11 cellular contexts compared by ENCODE assay signal in the genomic region with DNA sequence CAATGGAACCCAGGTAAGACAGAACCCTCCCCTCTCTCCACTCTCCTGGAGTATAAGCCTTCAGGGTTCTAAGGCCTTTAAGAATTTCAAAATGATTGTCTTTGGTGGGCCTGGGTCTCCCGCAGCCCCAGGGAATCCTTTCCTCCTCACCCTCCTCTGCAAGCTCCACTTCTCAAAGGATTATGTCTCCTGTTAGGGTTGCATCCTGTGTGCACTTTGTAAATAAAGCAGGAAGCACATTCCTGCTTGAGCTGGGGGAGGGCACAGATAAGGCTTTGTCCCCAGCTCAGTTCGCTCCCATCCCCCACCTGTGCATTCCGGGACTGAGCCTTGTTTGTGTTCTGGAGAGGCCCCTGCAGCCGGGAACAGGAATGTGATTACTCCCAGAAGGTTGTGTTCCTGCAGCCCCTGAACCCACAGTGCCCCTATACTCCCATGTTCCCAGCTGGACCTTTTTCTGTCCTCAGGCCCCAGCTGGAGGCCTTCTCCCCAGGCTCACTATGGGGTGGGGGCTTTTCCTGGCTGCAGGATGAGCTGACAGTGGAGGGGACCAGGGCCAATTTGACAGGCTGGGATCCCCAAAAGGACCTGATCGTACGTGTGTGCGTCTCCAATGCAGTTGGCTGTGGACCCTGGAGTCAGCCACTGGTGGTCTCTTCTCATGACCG. TPM values are rescaled to one million over a fixed set of nuclear protein-coding genes. Genes with fewer than 3 reads are reported as not detected.
DNase-seq lines count a peak whose midpoint lies in the region; ATAC-seq, FAIRE-seq and TF ChIP-seq lines count a peak whose summit lies in the region.
"Had no signal": no experiment of that assay in that cellular context is flagged by ENCODE, and none has a peak within 500 bp of the region (broad histone marks: within the 10 kb centered on the region; RNA-seq: fewer than 3 reads in every experiment).

No MANE protein-coding gene starts in this region.

- no peaks in the 10 kb centered on the region for H4K20me1 ChIP-seq in IMR-90 (ENCODE audit: insufficient read depth, low read length)

- H3K27ac ChIP-seq in IMR-90 (ENCODE audit: insufficient read depth, low read length) (peak overlapping the region; percentile 50; the same call in 1 of the 2 replicates), subcutaneous abdominal adipose tissue (ENCODE audit: low read depth, low read length) (peak overlapping the region; percentile 73)

- peak overlapping the region; percentile 2 for H2BK5ac ChIP-seq in IMR-90 (ENCODE audit: low read depth, low read length, poor library complexity, severe bottlenecking)

- H3K18ac ChIP-seq in IMR-90 (ENCODE audit: low read depth, low read length): peak overlapping the region; percentile 63

- peaks cover 53% of the 10 kb centered on the region for H3K4me1 Mint-ChIP-seq in brain

- peak overlapping the region; percentile 96 for H2BK20ac ChIP-seq in IMR-90 (ENCODE audit: low read depth, low read length)

- no peak for TF ChIP-seq POLR2A in IMR-90 (IDR thresholded peaks at IDR 0.05; ENCODE audit: low read depth, low read length)
- TF ChIP-seq POLR2A in GM12891 (IDR thresholded peaks at IDR 0.05; ENCODE audit: low read depth, low read length): no peak

- 53% methylated on average over 3 of the region's 8 CpGs; no CpG with 5 or more reads in 1 of the 2 experiments for WGBS in IMR-90 (ENCODE audit: extremely low coverage in 2 of 2, insufficient read length in 1 of 2), 2 experiments

- BruUV-seq in IMR-90 (replicated peaks; lab: Mats Ljungman, UMichigan): no TSS peak

- H3K4me3 ChIP-seq in IMR-90 (ENCODE audit: insufficient read depth, low read depth, low read length): no peak overlapping the region
- peak overlapping the region in 4 of 5 donors; percentile 6 to 54 (median 21) for H3K4me3 ChIP-seq in subcutaneous abdominal adipose tissue (ENCODE audit: low read depth in 1 of 5, low read length in 5 of 5)

- ATAC-seq in IMR-90 (ENCODE audit: low read depth): peak; percentile 91
- no peak for ATAC-seq in HG02938 (IDR thresholded peaks at IDR 0.05; ENCODE audit: unreplicated experiment)
- ATAC-seq: left colon had no signal

- H3K4me1 ChIP-seq in IMR-90 (ENCODE audit: control insufficient read depth, insufficient read depth, low read length) (peaks cover 16% of the 10 kb centered on the region), subcutaneous abdominal adipose tissue (ENCODE audit: control insufficient read depth in 5 of 5, insufficient read depth in 5 of 5, low read length in 5 of 5) (peaks cover 6 to 63% (median 44%) of the 10 kb centered on the region in 5 donors)

- in situ Hi-C loops in IMR-90 (cut with MboI; ENCODE audit: low sequenced_read_pairs): no loop called here

- peak overlapping the region; percentile 76 for H4K5ac ChIP-seq in IMR-90 (ENCODE audit: low read depth, low read length)

- H4K91ac ChIP-seq in IMR-90 (ENCODE audit: insufficient read depth, low read depth, low read length): peak overlapping the region; percentile 89

- H3K27me3 ChIP-seq in IMR-90 (ENCODE audit: control insufficient read depth, insufficient read depth, low read length) (no peaks in the 10 kb centered on the region), subcutaneous abdominal adipose tissue (ENCODE audit: control insufficient read depth in 5 of 5, insufficient read depth in 4 of 5, low read length in 5 of 5) (no peaks in the 10 kb centered on the region)

- peak overlapping the region; percentile 93 for H2BK120ac ChIP-seq in IMR-90 (ENCODE audit: low read depth, low read length)

- H2AFZ ChIP-seq in IMR-90 (replicated peaks; ENCODE audit: low read length, poor library complexity): peak overlapping the region; percentile 71

- H3K9me3 ChIP-seq in IMR-90 (ENCODE audit: control insufficient read depth, insufficient read depth, low read length): no peaks in the 10 kb centered on the region
- no peaks in the 10 kb centered on the region for H3K9me3 ChIP-seq in subcutaneous abdominal adipose tissue (ENCODE audit: control insufficient read depth in 5 of 5, low read length in 5 of 5)

- TF ChIP-seq CTCF in IMR-90 (conservative IDR thresholded peaks at IDR 0.05; ENCODE audit: low read depth, low read length) (no peak), brain (conservative IDR thresholded peaks at IDR 0.05) (no peak)

- H3K36me3 ChIP-seq in IMR-90 (ENCODE audit: control insufficient read depth, insufficient read depth, low read length): peaks cover 21% of the 10 kb centered on the region
- peaks cover 0 to 62% (median 45%) of the 10 kb centered on the region in 5 donors for H3K36me3 ChIP-seq in subcutaneous abdominal adipose tissue (ENCODE audit: control insufficient read depth in 5 of 5, insufficient read depth in 5 of 5, low read length in 5 of 5)

- CTCF ChIA-PET in IMR-90 (lab: Yijun Ruan, JAX): interaction anchor here (0.8 kb wide), 1 partner anchor 17 kb away, joined by 5 read pairs; no protein-coding TSS in a partner anchor

- peak overlapping the region; percentile 13; the same call in 1 of the 2 replicates for H3K4me2 ChIP-seq in IMR-90 (ENCODE audit: low read depth, low read length)

- H3K4ac ChIP-seq in IMR-90 (ENCODE audit: low read depth, low read length): peak overlapping the region; percentile 96

- peak overlapping the region; percentile 89 for H3K23ac ChIP-seq in IMR-90 (ENCODE audit: low read depth, low read length)

- intact Hi-C loops in IMR-90 (cut with micrococcal nuclease): no loop called here

- H3K14ac ChIP-seq in IMR-90 (replicated peaks; ENCODE audit: low read depth, low read length): peak overlapping the region; percentile 91

- H2BK15ac ChIP-seq in IMR-90 (ENCODE audit: low read depth, low read length): peak overlapping the region; percentile 71; the same call in 1 of the 3 replicates

- H3K27me3 Mint-ChIP-seq in brain: no peaks in the 10 kb centered on the region

- POLR2A ChIA-PET in IMR-90 (lab: Charles Lee; ENCODE audit: unreplicated experiment): no interaction called here

- H3K36me3 Mint-ChIP-seq in brain: peaks cover 25% of the 10 kb centered on the region

- H3K9me1 ChIP-seq in IMR-90 (ENCODE audit: insufficient read depth, low read length): peaks cover 13% of the 10 kb centered on the region

- H3K56ac ChIP-seq in IMR-90 (ENCODE audit: extremely low read depth, insufficient read depth, low read length): peak overlapping the region; percentile 83; the same call in 1 of the 2 replicates

- DNase-seq in IMR-90 (peak; percentile 37), iris pigment epithelial cell (ENCODE audit: low read depth) (peak; percentile 32), GM12891 (ENCODE audit: insufficient read length, low spot score) (no peak), DMS 273 (lab: John Stamatoyannopoulos, UW; ENCODE audit: unreplicated experiment) (no peak)
- DNase-seq: activated CD8-positive, alpha-beta memory T cell treated with anti-CD3 and anti-CD28 coated beads, Interleukin-2, amount 50 U/mL, for 48 hours; left colon; stimulated activated naive CD4-positive, alpha-beta T cell treated with Interleukin-2 at 50 U/mL for 16 hours had no signal

- no peak for TF ChIP-seq RAD21 in IMR-90 (IDR thresholded peaks at IDR 0.05; ENCODE audit: low read length)

- FAIRE-seq in GM12891 (lab: Jason Lieb, UNC): no peak

- H2AK9ac ChIP-seq in IMR-90 (replicated peaks; ENCODE audit: low read depth, low read length, poor library complexity): peak overlapping the region; percentile 79

- dilution Hi-C loops in IMR-90 (cut with HindIII; ENCODE audit: low sequenced_read_pairs, unreplicated experiment): no loop called here

- H3K27ac Mint-ChIP-seq in brain: peak overlapping the region; percentile 45 to 96 (median 83)
- H3K27ac Mint-ChIP-seq: T-helper 1 cell treated with Interleukin-12 subunit alpha and Interleukin-12 subunit beta and Interleukin-4 antibody, amounts not matched to agents 30 μg/mL and 1 μg/mL, for 36 hours had no signal

- peak overlapping the region; percentile 78 to 92 for H4K8ac ChIP-seq in IMR-90 (ENCODE audit: low read depth in 2 of 2, low read length in 2 of 2)

- peak overlapping the region; percentile 22 for H3K9ac ChIP-seq in IMR-90 (ENCODE audit: low read depth, low read length)
- peak overlapping the region in 2 of 5 donors; percentile 35 to 55 for H3K9ac ChIP-seq in subcutaneous abdominal adipose tissue (ENCODE audit: low read length in 5 of 5)

- peak overlapping the region; percentile 94 for H2AK5ac ChIP-seq in IMR-90 (ENCODE audit: low read depth, low read length)

- H3K9me3 Mint-ChIP-seq in brain: no peaks in the 10 kb centered on the region
- H3K9me3 Mint-ChIP-seq: T-helper 1 cell treated with Interleukin-12 subunit alpha and Interleukin-12 subunit beta and Interleukin-4 antibody, amounts not matched to agents 30 μg/mL and 1 μg/mL, for 36 hours had no signal

- peaks cover 0 to 8% of the 10 kb centered on the region in 2 experiments; a peak in 1 of 4 replicates for H3K79me1 ChIP-seq in IMR-90 (ENCODE audit: low read depth in 1 of 2, low read length in 2 of 2)

- peak overlapping the region in 3 of 5 experiments; percentile 28 to 69 (median 39) for H3K4me3 Mint-ChIP-seq in brain
- H3K4me3 Mint-ChIP-seq: T-helper 1 cell treated with Interleukin-12 subunit alpha and Interleukin-12 subunit beta and Interleukin-4 antibody, amounts not matched to agents 30 μg/mL and 1 μg/mL, for 36 hours had no signal

TF ChIP-seq in IMR-90, 13 proteins besides CTCF, POLR2A, EP300 and RAD21 (continues in another document):
- TF ChIP-seq MAFK (IDR thresholded peaks at IDR 0.05; ENCODE audit: low read depth, low read length) (no peak), NFE2L2 (IDR thresholded peaks at IDR 0.05; ENCODE audit: low read depth, low read length) (no peak)

TF ChIP-seq in GM12891, 5 proteins besides CTCF, POLR2A, EP300 and RAD21 (continues in another document):
- TF ChIP-seq PAX5 (IDR thresholded peaks at IDR 0.05; ENCODE audit: insufficient read depth, low read length, severe bottlenecking): no peak
- TF ChIP-seq POLR2AphosphoS5 (IDR thresholded peaks at IDR 0.05; ENCODE audit: low read depth, low read length): no peak

RNA-seq across cellular contexts. Expression of gene TYRO3, which starts 9.5 kb away (rescaled TPM):
- total RNA-seq in IMR-90 (2012; rRNA removed): 10.6 and 11.5 TPM in 2 replicates
- 15.1 and 18.4 TPM in 2 replicates for polyA plus RNA-seq in IMR-90 (2012; rRNA removed)
- 3.8 and 10.2 TPM in 2 replicates for polyA plus RNA-seq in IMR-90 (2012; cell fraction: cytosol; rRNA removed)
- 10.8 and 15.1 TPM in 2 replicates for polyA plus RNA-seq in IMR-90 (2012; cell fraction: nucleus; rRNA removed; ENCODE audit: low replicate concordance)
- polyA plus RNA-seq in brain (ENCODE audit: insufficient read depth, low read depth, low replicate concordance): 72.1 TPM
- 0.17 TPM for polyA plus RNA-seq in GM12891 (2012; ENCODE audit: low read depth, missing spikeins)

RNA-seq across cellular contexts. Expression of gene RPAP1, which starts 24.4 kb away (rescaled TPM):
- total RNA-seq in IMR-90 (2012; rRNA removed): 9.1 and 9.4 TPM in 2 replicates
- polyA plus RNA-seq in IMR-90 (2012; rRNA removed): 18.1 and 22.7 TPM in 2 replicates
- polyA plus RNA-seq in IMR-90 (2012; cell fraction: cytosol; rRNA removed): 13.5 and 18.3 TPM in 2 replicates
- polyA plus RNA-seq in IMR-90 (2012; cell fraction: nucleus; rRNA removed; ENCODE audit: low replicate concordance): 32.5 and 57.8 TPM in 2 replicates
- 22.6 TPM for polyA plus RNA-seq in brain (ENCODE audit: insufficient read depth, low read depth, low replicate concordance)
- 16.9 TPM for polyA plus RNA-seq in GM12891 (2012; ENCODE audit: low read depth, missing spikeins)

RNA-seq across cellular contexts. Expression of gene LTK, which starts 54.9 kb away (rescaled TPM):
- total RNA-seq in IMR-90 (2012; rRNA removed): 0.18 and 0.28 TPM in 2 replicates
- polyA plus RNA-seq in IMR-90 (2012; rRNA removed) (0.62 and 0.77 TPM in 2 replicates), brain (ENCODE audit: insufficient read depth, low read depth, low replicate concordance) (2.4 TPM)
- 0.30 and 0.37 TPM in 2 replicates for polyA plus RNA-seq in IMR-90 (2012; cell fraction: cytosol; rRNA removed)
- polyA plus RNA-seq in IMR-90 (2012; cell fraction: nucleus; rRNA removed; ENCODE audit: low replicate concordance): 3.0 and 6.3 TPM in 2 replicates
- polyA plus RNA-seq in GM12891 (2012; ENCODE audit: low read depth, missing spikeins): 0.06 TPM

Comparison
In these comparisons a context has a peak if more than half of its experiments do, and no peak if none do; other contexts are left out.
1. DNase-seq: peak in IMR-90 (single experiment) and iris pigment epithelial cell (single experiment); none in GM12891 (single experiment) and DMS 273 (single experiment).